In genomic region chr7:78052112-78052511, GRCh38 we compare ENCODE assay signal across 27 cellular contexts.
A peak's percentile ranks its signal among the peaks of the same experiment; 100 is the strongest.
DNase-seq lines count a peak whose midpoint lies in the region; ATAC-seq and TF ChIP-seq lines count a peak whose summit lies in the region.
"Had no signal": no experiment of that assay in that cellular context is flagged by ENCODE, and none has a peak within 500 bp of the region (broad histone marks: within the 10 kb centered on the region; RNA-seq: fewer than 3 reads in every experiment).

No MANE protein-coding gene starts in this region.

- no peak overlapping the region for H3K4ac ChIP-seq in trophoblast cell (ENCODE audit: low read depth, low read length)

- H3K27ac Mint-ChIP-seq in GM23338: peak overlapping the region; percentile 86
- no peak overlapping the region for H3K27ac Mint-ChIP-seq in Calu3 (ENCODE audit: unreplicated experiment)
- H3K27ac Mint-ChIP-seq: activated CD8-positive, alpha-beta T cell treated with anti-CD3 and anti-CD28 coated beads, Interleukin-2, amount 10 ng/mL, durations not matched to agents 7 days and 5 days; activated naive CD4-positive, alpha-beta T cell treated with anti-CD3 and anti-CD28 coated beads, Interleukin-2, amount 50 U/mL, for 72 hours; activated T-helper 2 cell treated with anti-CD3 and anti-CD28 coated beads, Interferon-gamma antibody, Interleukin-2, Interleukin-4, amounts not matched to agents 10 μg/mL and 5 μg/mL and 100 μg/mL, durations not matched to agents 14 hours and 24 hours and 36 hours; CD4-positive, CD25-positive, alpha-beta regulatory T cell; effector memory CD8-positive, alpha-beta T cell; memory B cell; T-helper 17 cell had no signal

- H3K14ac ChIP-seq in trophoblast cell (ENCODE audit: low read length): no peak overlapping the region

- no peak overlapping the region for H4K8ac ChIP-seq in trophoblast cell (ENCODE audit: low read depth, low read length)

- WGBS in trophoblast cell (ENCODE audit: extremely low coverage, insufficient coverage, insufficient read length): no CpG with 5 or more reads among the region's 7 CpGs

- no peak overlapping the region for H2BK12ac ChIP-seq in trophoblast cell (ENCODE audit: low read length)

- H3K79me1 ChIP-seq in trophoblast cell (ENCODE audit: low read length): no peaks in the 10 kb centered on the region

- H3K4me3 ChIP-seq in GM23338 (peak overlapping the region; percentile 7; the same call in 1 of the 2 replicates), trophoblast cell (ENCODE audit: low read depth, low read length) (no peak overlapping the region)
- H3K4me3 ChIP-seq: colonic mucosa, SK-N-MC, skin epidermis, thoracic aorta had no signal

- H3K27me3 Mint-ChIP-seq in GM23338 (ENCODE audit: insufficient read depth, low read depth, poor library complexity): peaks cover 2% of the 10 kb centered on the region
- no peaks in the 10 kb centered on the region for H3K27me3 Mint-ChIP-seq in Calu3 (ENCODE audit: unreplicated experiment)

- no peak overlapping the region for H2BK120ac ChIP-seq in trophoblast cell (ENCODE audit: insufficient read depth, low read length, poor library complexity)

- H4K91ac ChIP-seq in trophoblast cell (ENCODE audit: low read depth, low read length): no peak overlapping the region

- H3K9me3 Mint-ChIP-seq in GM23338 (no peaks in the 10 kb centered on the region), Calu3 (ENCODE audit: low read depth, unreplicated experiment) (no peaks in the 10 kb centered on the region)
- H3K9me3 Mint-ChIP-seq: activated naive CD4-positive, alpha-beta T cell treated with anti-CD3 and anti-CD28 coated beads, Interleukin-2, amount 50 U/mL, for 72 hours; activated T-helper 2 cell treated with anti-CD3 and anti-CD28 coated beads, Interferon-gamma antibody, Interleukin-2, Interleukin-4, amounts not matched to agents 10 μg/mL and 5 μg/mL and 100 μg/mL, durations not matched to agents 14 hours and 24 hours and 36 hours; effector memory CD8-positive, alpha-beta T cell had no signal

- H2AFZ ChIP-seq in GM23338: no peak overlapping the region
- H2AFZ ChIP-seq in trophoblast cell (ENCODE audit: insufficient read depth, low read length, poor library complexity): no peak overlapping the region

- no peak overlapping the region for H4K12ac ChIP-seq in trophoblast cell (ENCODE audit: low read depth, low read length)

- H4K20me1 ChIP-seq in GM23338 (replicated peaks; ENCODE audit: insufficient read depth): no peaks in the 10 kb centered on the region

- TF ChIP-seq CTCF in GM23338 (conservative IDR thresholded peaks at IDR 0.05; ENCODE audit: low read depth in 2 of 2) (no peak), Calu3 (IDR thresholded peaks at IDR 0.05; ENCODE audit: unreplicated experiment) (no peak)

- H2BK5ac ChIP-seq in trophoblast cell (ENCODE audit: low read depth, low read length, poor library complexity): no peak overlapping the region

- peak overlapping the region; percentile 13 for H3K9ac ChIP-seq in trophoblast cell (ENCODE audit: low read length)

- H3K36me3 ChIP-seq in GM23338 (ENCODE audit: insufficient read depth) (no peaks in the 10 kb centered on the region; the same call in 1 of the 2 replicates), trophoblast cell (ENCODE audit: control insufficient read depth in 1 of 2, insufficient read depth in 2 of 2, low read length in 2 of 2) (no peaks in the 10 kb centered on the region)
- H3K36me3 ChIP-seq: colonic mucosa, thoracic aorta had no signal

- peak; percentile 92 for DNase-seq in GM23338 (ENCODE audit: low spot score)
- DNase-seq in NCI-H69 (lab: John Stamatoyannopoulos, UW): peak; percentile 89
- DNase-seq in iPS DF 4.7 (ENCODE audit: extremely low read depth, low spot score): peak; percentile 69
- no peak for DNase-seq in trophoblast cell
- no peak for DNase-seq in OCI-M2 (lab: John Stamatoyannopoulos, UW; ENCODE audit: unreplicated experiment)
- DNase-seq in Calu3: no peak
- DNase-seq: activated CD4-positive, alpha-beta T cell treated with anti-CD3 and anti-CD28 coated beads for 1 hour; activated CD8-positive, alpha-beta T cell treated with anti-CD3 and anti-CD28 coated beads, Interleukin-2, amount 10 ng/mL, durations not matched to agents 7 days and 5 days; anterior cingulate cortex; CD4-positive, CD25-positive, alpha-beta regulatory T cell; colonic mucosa; effector memory CD8-positive, alpha-beta T cell; head of caudate nucleus; NCI-H1694 treated with DMSO at 0.1 percent for 48 hours; NCI-H774; stimulated activated naive CD8-positive, alpha-beta T cell treated with anti-CD3 and anti-CD28 coated beads, Interleukin-15, Interleukin-2, amounts not matched to agents 100 U/mL and 50 U/mL, for 24 hours; T-helper 17 cell had no signal

- H3F3A ChIP-seq in GM23338 (replicated peaks; ENCODE audit: low read depth): no peaks in the 10 kb centered on the region

- no peak overlapping the region for H2AK5ac ChIP-seq in trophoblast cell (ENCODE audit: low read length)

- no peak overlapping the region for H3K18ac ChIP-seq in trophoblast cell (ENCODE audit: low read length)

- H3K23ac ChIP-seq in trophoblast cell (ENCODE audit: low read length): no peak overlapping the region

- intact Hi-C loops in Calu3 (cut with micrococcal nuclease; ENCODE audit: unreplicated experiment): no loop called here

- H3K9me2 ChIP-seq in GM23338 (ENCODE audit: insufficient read depth): no peaks in the 10 kb centered on the region

- H3K27me3 ChIP-seq in GM23338 (ENCODE audit: insufficient read depth): no peaks in the 10 kb centered on the region
- H3K27me3 ChIP-seq in trophoblast cell (ENCODE audit: insufficient read depth, low read length): no peaks in the 10 kb centered on the region
- H3K27me3 ChIP-seq: colonic mucosa had no signal

- ATAC-seq in GM23338: peak; percentile 98
- ATAC-seq in HG02884 (IDR thresholded peaks at IDR 0.05; ENCODE audit: unreplicated experiment): no peak
- no peak for ATAC-seq in GM21360 (IDR thresholded peaks at IDR 0.05; ENCODE audit: unreplicated experiment)
- ATAC-seq: activated CD8-positive, alpha-beta T cell treated with anti-CD3 and anti-CD28 coated beads, Interleukin-2, amount 10 ng/mL, durations not matched to agents 7 days and 5 days; activated naive CD4-positive, alpha-beta T cell treated with anti-CD3 and anti-CD28 coated beads, Interleukin-2, amount 50 U/mL, for 72 hours; effector memory CD8-positive, alpha-beta T cell; left lobe of liver; stimulated activated naive CD8-positive, alpha-beta T cell treated with anti-CD3 and anti-CD28 coated beads, Interleukin-15, Interleukin-2, amounts not matched to agents 100 U/mL and 50 U/mL, for 24 hours; T-helper 17 cell had no signal

- H3K4me3 Mint-ChIP-seq in GM23338 (0 out of 3 replicates have a peak overlapping the region, but pooled peaks have one; percentile 20), Calu3 (ENCODE audit: low read depth, unreplicated experiment) (no peak overlapping the region)
- H3K4me3 Mint-ChIP-seq: activated CD8-positive, alpha-beta T cell treated with anti-CD3 and anti-CD28 coated beads, Interleukin-2, amount 10 ng/mL, durations not matched to agents 7 days and 5 days; CD4-positive, CD25-positive, alpha-beta regulatory T cell; effector memory CD8-positive, alpha-beta T cell; memory B cell; T-helper 17 cell had no signal

- CTCF ChIA-PET in Calu3 (lab: Charles Lee): interaction anchor here (0.7 to 1.3 kb wide), 2 partner anchors 32 to 34 kb away, joined by 3 to 4 read pairs; no protein-coding TSS in a partner anchor

- H3K4me2 ChIP-seq in GM23338: peak overlapping the region; percentile 56
- H3K4me2 ChIP-seq in trophoblast cell (ENCODE audit: low read length): no peak overlapping the region

- H3K79me2 ChIP-seq in GM23338 (replicated peaks; ENCODE audit: insufficient read depth) (no peaks in the 10 kb centered on the region), trophoblast cell (ENCODE audit: control insufficient read depth, insufficient read depth, low read length, poor library complexity) (no peaks in the 10 kb centered on the region)

- H3K36me3 Mint-ChIP-seq in GM23338 (ENCODE audit: low read depth) (no peaks in the 10 kb centered on the region), Calu3 (ENCODE audit: insufficient read depth, unreplicated experiment) (no peaks in the 10 kb centered on the region)
- H3K36me3 Mint-ChIP-seq: activated naive CD4-positive, alpha-beta T cell treated with anti-CD3 and anti-CD28 coated beads, Interleukin-2, amount 50 U/mL, for 72 hours; CD4-positive, CD25-positive, alpha-beta regulatory T cell; memory B cell had no signal

- H3K4me1 ChIP-seq in GM23338 (ENCODE audit: insufficient read depth) (peaks cover 6% of the 10 kb centered on the region), trophoblast cell (ENCODE audit: control insufficient read depth in 1 of 2, insufficient read depth in 2 of 2, low read length in 2 of 2) (peaks cover 0 to 2% of the 10 kb centered on the region in 2 experiments)
- H3K4me1 ChIP-seq: colonic mucosa had no signal

- H3K4me1 Mint-ChIP-seq in GM23338 (peaks cover 27% of the 10 kb centered on the region), Calu3 (ENCODE audit: low read depth, unreplicated experiment) (no peaks in the 10 kb centered on the region)
- H3K4me1 Mint-ChIP-seq: CD4-positive, CD25-positive, alpha-beta regulatory T cell; memory B cell; T-helper 17 cell had no signal

- H3K9me3 ChIP-seq in trophoblast cell (ENCODE audit: insufficient read depth, low read depth, low read length): no peaks in the 10 kb centered on the region
- H3K9me3 ChIP-seq: colonic mucosa, thoracic aorta had no signal

- BruUV-seq in Calu3 (replicated peaks; lab: Mats Ljungman, UMichigan): no TSS peak

- H3K27ac ChIP-seq in GM23338 (ENCODE audit: low read depth) (no peak overlapping the region), trophoblast cell (ENCODE audit: low read depth, low read length) (no peak overlapping the region)
- H3K27ac ChIP-seq: colonic mucosa, RWPE1, SK-N-MC, skin epidermis, thoracic aorta had no signal

TF ChIP-seq in GM23338, 12 proteins besides CTCF, POLR2A, EP300 and RAD21 (continues in another document):
- TF ChIP-seq STAT1 (IDR thresholded peaks at IDR 0.05; ENCODE audit: unreplicated experiment): no peak
- TF ChIP-seq NANOG (IDR thresholded peaks at IDR 0.05; ENCODE audit: borderline replicate concordance): no peak

Comparison
In these comparisons a context has a peak if more than half of its experiments do, and no peak if none do; other contexts are left out.
1. DNase-seq: peak in GM23338 (single experiment), NCI-H69 (single experiment) and iPS DF 4.7 (single experiment); none in trophoblast cell (0 of 2), OCI-M2 (single experiment) and Calu3 (single experiment).